8 cellular contexts compared by ENCODE assay signal in the genomic region with DNA sequence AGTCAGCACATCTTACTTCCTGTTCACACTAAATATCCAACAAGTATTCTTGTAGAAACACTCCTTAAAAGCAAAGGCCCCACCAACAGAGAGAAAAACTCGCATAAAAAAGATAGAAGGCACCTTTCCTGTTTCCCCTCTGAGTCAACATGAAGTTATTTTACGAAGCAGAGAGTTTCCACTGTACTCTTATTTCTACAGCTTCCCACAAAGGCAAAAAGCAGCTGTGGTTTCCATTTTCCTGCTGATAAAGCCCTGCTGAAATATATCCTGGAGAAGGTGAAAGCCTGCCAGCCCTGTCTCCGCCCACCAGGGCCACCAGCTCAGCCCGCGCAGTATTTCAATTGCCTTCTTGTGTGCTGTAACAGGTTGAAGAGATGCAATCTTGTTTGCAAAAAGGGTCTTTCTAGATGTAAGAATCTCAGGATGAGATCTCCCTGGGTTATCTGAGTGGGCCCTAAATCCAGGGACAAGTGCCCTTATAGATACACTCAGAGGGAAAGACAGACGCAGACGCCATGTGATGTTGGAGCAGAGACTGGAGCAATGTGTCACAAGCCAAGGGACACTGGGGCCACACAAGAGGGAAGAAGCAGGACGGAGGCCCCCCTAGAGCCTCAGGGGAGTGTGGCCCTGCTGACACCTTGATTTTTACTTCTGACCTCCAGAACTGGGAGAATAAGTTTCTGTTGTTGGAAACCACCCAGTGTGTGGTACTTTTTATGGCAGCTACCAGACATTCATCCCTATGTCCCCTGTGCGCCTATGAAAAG.
DNase-seq lines count a peak whose midpoint lies in the region; ATAC-seq and TF ChIP-seq lines count a peak whose summit lies in the region.

No MANE protein-coding gene starts in this region.

- H3K36me3 ChIP-seq in muscle layer of duodenum (ENCODE audit: control insufficient read depth in 1 of 2, insufficient read depth in 2 of 2, low read length in 2 of 2): no peaks in the 10 kb centered on the region

- no peaks in the 10 kb centered on the region for H3K27me3 ChIP-seq in muscle layer of duodenum (ENCODE audit: low read depth, low read length)

- TF ChIP-seq CTCF in astrocyte of the spinal cord (IDR thresholded peaks at IDR 0.05; ENCODE audit: low read depth, low read length): no peak

- peak overlapping the region; percentile 67 for H3K27ac ChIP-seq in muscle layer of duodenum (ENCODE audit: low read length)

- in situ Hi-C loops in astrocyte of the spinal cord (cut with HindIII; ENCODE audit: low sequenced_read_pairs): no loop called here

- H3K9me3 ChIP-seq in muscle layer of duodenum (ENCODE audit: control insufficient read depth in 1 of 2, low read length in 2 of 2): no peaks in the 10 kb centered on the region

- peak; percentile 93 for DNase-seq in GF-D8 (lab: John Stamatoyannopoulos, UW)
- DNase-seq in astrocyte of the spinal cord (ENCODE audit: low read depth, low spot score): peak; percentile 83

- H3K4me3 ChIP-seq in astrocyte of the spinal cord (ENCODE audit: low read depth, low read length): no peak overlapping the region
- H3K4me3 ChIP-seq in muscle layer of duodenum (ENCODE audit: low read depth in 1 of 2, low read length in 2 of 2): peak overlapping the region in 1 of 2 donors; percentile 19

- ATAC-seq in SK-N-SH treated with all-trans-retinoic acid at 6 μM for 48 hours (peak; percentile 70), HG02852 (IDR thresholded peaks at IDR 0.05; ENCODE audit: unreplicated experiment) (no peak), HG03460 (IDR thresholded peaks at IDR 0.05; ENCODE audit: unreplicated experiment) (no peak), GM19351 (IDR thresholded peaks at IDR 0.05; ENCODE audit: unreplicated experiment) (no peak), GM21367 (IDR thresholded peaks at IDR 0.05; ENCODE audit: unreplicated experiment) (no peak)

- peaks cover 14 to 15% of the 10 kb centered on the region in 2 donors for H3K4me1 ChIP-seq in muscle layer of duodenum (ENCODE audit: control insufficient read depth in 1 of 2, insufficient read depth in 2 of 2, low read length in 2 of 2)

TF ChIP-seq in SK-N-SH treated with all-trans-retinoic acid at 6 μM for 48 hours, 23 proteins besides CTCF, POLR2A, EP300 and RAD21:
- TF ChIP-seq, protein P1, sequence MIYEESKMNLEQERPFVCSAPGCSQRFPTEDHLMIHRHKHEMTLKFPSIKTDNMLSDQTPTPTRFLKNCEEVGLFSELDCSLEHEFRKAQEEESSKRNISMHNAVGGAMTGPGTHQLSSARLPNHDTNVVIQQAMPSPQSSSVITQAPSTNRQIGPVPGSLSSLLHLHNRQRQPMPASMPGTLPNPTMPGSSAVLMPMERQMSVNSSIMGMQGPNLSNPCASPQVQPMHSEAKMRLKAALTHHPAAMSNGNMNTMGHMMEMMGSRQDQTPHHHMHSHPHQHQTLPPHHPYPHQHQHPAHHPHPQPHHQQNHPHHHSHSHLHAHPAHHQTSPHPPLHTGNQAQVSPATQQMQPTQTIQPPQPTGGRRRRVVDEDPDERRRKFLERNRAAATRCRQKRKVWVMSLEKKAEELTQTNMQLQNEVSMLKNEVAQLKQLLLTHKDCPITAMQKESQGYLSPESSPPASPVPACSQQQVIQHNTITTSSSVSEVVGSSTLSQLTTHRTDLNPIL (CRISPR knock-in tag; IDR thresholded peaks at IDR 0.05; ENCODE audit: low read depth): no peak
- TF ChIP-seq TOX (CRISPR knock-in tag; IDR thresholded peaks at IDR 0.05; ENCODE audit: borderline replicate concordance) (no peak), BACH2 (CRISPR knock-in tag; IDR thresholded peaks at IDR 0.05; ENCODE audit: borderline replicate concordance) (no peak)
- TF ChIP-seq, protein P2, sequence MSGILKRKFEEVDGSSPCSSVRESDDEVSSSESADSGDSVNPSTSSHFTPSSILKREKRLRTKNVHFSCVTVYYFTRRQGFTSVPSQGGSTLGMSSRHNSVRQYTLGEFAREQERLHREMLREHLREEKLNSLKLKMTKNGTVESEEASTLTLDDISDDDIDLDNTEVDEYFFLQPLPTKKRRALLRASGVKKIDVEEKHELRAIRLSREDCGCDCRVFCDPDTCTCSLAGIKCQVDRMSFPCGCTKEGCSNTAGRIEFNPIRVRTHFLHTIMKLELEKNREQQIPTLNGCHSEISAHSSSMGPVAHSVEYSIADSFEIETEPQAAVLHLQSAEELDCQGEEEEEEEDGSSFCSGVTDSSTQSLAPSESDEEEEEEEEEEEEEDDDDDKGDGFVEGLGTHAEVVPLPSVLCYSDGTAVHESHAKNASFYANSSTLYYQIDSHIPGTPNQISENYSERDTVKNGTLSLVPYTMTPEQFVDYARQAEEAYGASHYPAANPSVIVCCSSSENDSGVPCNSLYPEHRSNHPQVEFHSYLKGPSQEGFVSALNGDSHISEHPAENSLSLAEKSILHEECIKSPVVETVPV (CRISPR knock-in tag; IDR thresholded peaks at IDR 0.05): no peak
